27 cellular contexts compared by ENCODE assay signal in the genomic region with DNA sequence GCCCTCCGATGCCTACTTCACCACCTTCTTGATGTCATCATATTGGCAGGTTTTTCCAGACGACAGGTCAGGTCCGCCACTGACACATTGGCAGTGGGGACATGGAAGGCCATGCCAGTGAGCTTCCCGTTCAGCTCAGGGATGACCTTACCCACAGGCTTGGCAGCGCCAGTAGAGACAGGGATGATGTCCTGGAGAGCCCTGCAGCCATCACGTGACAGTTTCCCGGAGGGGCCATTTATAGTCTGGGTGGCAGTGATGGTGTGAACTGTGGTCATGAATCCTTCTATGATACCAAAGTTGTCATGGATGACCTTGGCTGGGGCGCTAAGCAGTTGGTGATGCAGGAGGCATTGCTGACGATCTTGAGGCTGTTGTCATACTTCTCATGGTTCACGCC.
"Had no signal": no experiment of that assay in that cellular context is flagged by ENCODE, and none has a peak within 500 bp of the region (broad histone marks: within the 10 kb centered on the region; RNA-seq: fewer than 3 reads in every experiment).

No MANE protein-coding gene starts in this region.

- H3K4me3 ChIP-seq: neural progenitor cell, pancreas, psoas muscle, right lobe of liver, sigmoid colon, suprapubic skin, testis, tibial artery, transverse colon, upper lobe of left lung, uterus had no signal

- H3K36me3 Mint-ChIP-seq: natural killer cell had no signal

- H3K9me3 ChIP-seq: neutrophil, pancreas, psoas muscle, right lobe of liver, sigmoid colon, suprapubic skin, testis, tibial artery, transverse colon, upper lobe of left lung, uterus had no signal

- H3K27ac ChIP-seq: neural progenitor cell, neutrophil, pancreas, psoas muscle, right lobe of liver, sigmoid colon, suprapubic skin, testis, tibial artery, transverse colon, upper lobe of left lung, uterus had no signal

- H2AFZ ChIP-seq: neural progenitor cell had no signal

- H3K27me3 Mint-ChIP-seq: naive thymus-derived CD4-positive, alpha-beta T cell; stimulated activated naive CD8-positive, alpha-beta T cell treated with anti-CD3 and anti-CD28 coated beads, Interleukin-15, amount 100 ng/mL, for 72 hours had no signal

- H3K4me1 ChIP-seq: right lobe of liver, uterus had no signal

- DNase-seq: naive thymus-derived CD4-positive, alpha-beta T cell; natural killer cell; nucleus accumbens; pancreas; psoas muscle; right cardiac atrium; right lobe of liver; sigmoid colon; small intestine; stimulated activated CD4-positive, alpha-beta T cell treated with anti-CD3 and anti-CD28 coated beads, Interleukin-15, amount 100 ng/mL, for 24 hours; stimulated activated CD4-positive, alpha-beta T cell treated with anti-CD3 and anti-CD28 coated beads, Interleukin-2, amount 100 ng/mL, for 24 hours; stimulated activated CD4-positive, alpha-beta T cell treated with anti-CD3 and anti-CD28 coated beads, Interleukin-2, amount 100 ng/mL, for 48 hours; stimulated activated CD4-positive, alpha-beta T cell treated with anti-CD3 and anti-CD28 coated beads, Interleukin-4, amount 100 ng/mL, for 24 hours; stimulated activated naive CD4-positive, alpha-beta T cell; stimulated activated naive CD8-positive, alpha-beta T cell treated with anti-CD3 and anti-CD28 coated beads, Interleukin-15, amount 100 ng/mL, for 72 hours; stimulated activated naive CD8-positive, alpha-beta T cell treated with anti-CD3 and anti-CD28 coated beads, Interleukin-15, Interleukin-2, amounts not matched to agents 100 U/mL and 50 U/mL, for 24 hours; substantia nigra; testis; tibial artery; transverse colon; upper lobe of left lung; uterus had no signal

- ATAC-seq: naive thymus-derived CD4-positive, alpha-beta T cell; natural killer cell; pancreas; psoas muscle; right lobe of liver; stimulated activated effector memory CD8-positive, alpha-beta T cell treated with anti-CD3 and anti-CD28 coated beads, Interleukin-12 subunit alpha, Interleukin-12 subunit beta, amount 100 ng/mL, for 72 hours; stimulated activated naive CD8-positive, alpha-beta T cell treated with anti-CD3 and anti-CD28 coated beads, Interleukin-15, amount 100 ng/mL, for 72 hours; stimulated activated naive CD8-positive, alpha-beta T cell treated with anti-CD3 and anti-CD28 coated beads, Interleukin-15, Interleukin-2, amounts not matched to agents 100 U/mL and 50 U/mL, for 24 hours had no signal

- H3K36me3 ChIP-seq: neural progenitor cell, neutrophil, pancreas, right lobe of liver, sigmoid colon, suprapubic skin, tibial artery, transverse colon, uterus had no signal

- H3K27me3 ChIP-seq: neural progenitor cell, neutrophil, pancreas, right lobe of liver, sigmoid colon, suprapubic skin, testis, tibial artery, transverse colon, upper lobe of left lung, uterus had no signal

- H3K9me3 Mint-ChIP-seq: naive thymus-derived CD4-positive, alpha-beta T cell; natural killer cell; nephron; neural progenitor cell; stimulated activated effector memory CD8-positive, alpha-beta T cell treated with anti-CD3 and anti-CD28 coated beads, Interleukin-12 subunit alpha, Interleukin-12 subunit beta, amount 100 ng/mL, for 72 hours; stimulated activated naive CD8-positive, alpha-beta T cell treated with anti-CD3 and anti-CD28 coated beads, Interleukin-15, amount 100 ng/mL, for 72 hours had no signal

- H3K4me2 ChIP-seq: neural progenitor cell had no signal

- H3K27ac Mint-ChIP-seq: natural killer cell; nephron; neural progenitor cell; stimulated activated effector memory CD8-positive, alpha-beta T cell treated with anti-CD3 and anti-CD28 coated beads, Interleukin-12 subunit alpha, Interleukin-12 subunit beta, amount 100 ng/mL, for 72 hours had no signal

- H3K9ac ChIP-seq: neural progenitor cell had no signal

- H3K4me3 Mint-ChIP-seq: natural killer cell; nephron; neural progenitor cell; stimulated activated effector memory CD8-positive, alpha-beta T cell treated with anti-CD3 and anti-CD28 coated beads, Interleukin-12 subunit alpha, Interleukin-12 subunit beta, amount 100 ng/mL, for 72 hours; stimulated activated naive CD8-positive, alpha-beta T cell treated with anti-CD3 and anti-CD28 coated beads, Interleukin-15, amount 100 ng/mL, for 72 hours had no signal

- FAIRE-seq: pancreas, small intestine had no signal
